In genomic region chr17:29295420-29295819, GRCh38 we compare ENCODE assay signal across 21 cellular contexts. TPM values are rescaled to one million over a fixed set of nuclear protein-coding genes. Genes with fewer than 3 reads are reported as not detected.
DNase-seq lines count a peak whose midpoint lies in the region; ATAC-seq, FAIRE-seq and TF ChIP-seq lines count a peak whose summit lies in the region.
"Had no signal": no experiment of that assay in that cellular context is flagged by ENCODE, and none has a peak within 500 bp of the region (broad histone marks: within the 10 kb centered on the region; RNA-seq: fewer than 3 reads in every experiment).

No MANE protein-coding gene starts in this region.

- H3K4me3 Mint-ChIP-seq in CD8-positive, alpha-beta T cell, result no peak overlapping the region
- peak overlapping the region; percentile 56 for H3K4me3 Mint-ChIP-seq in activated T-helper 1 cell treated with anti-CD3 and anti-CD28 coated beads, Interleukin-12 subunit alpha, Interleukin-12 subunit beta, Interleukin-2, Interleukin-4 antibody, amounts not matched to agents 30 ng/mL and 10 ng/mL and 1 ng/mL, durations not matched to agents 14 hours and 24 hours and 36 hours
- H3K4me3 Mint-ChIP-seq in naive thymus-derived CD4-positive, alpha-beta T cell, result peak overlapping the region in 9 of 10 donors; percentile 39 to 100 (median 54)

- H3K27me3 Mint-ChIP-seq in CD8-positive, alpha-beta T cell (ENCODE audit: low read depth), result no peaks in the 10 kb centered on the region
- H3K27me3 Mint-ChIP-seq in activated T-helper 1 cell treated with anti-CD3 and anti-CD28 coated beads, Interleukin-12 subunit alpha, Interleukin-12 subunit beta, Interleukin-2, Interleukin-4 antibody, amounts not matched to agents 30 ng/mL and 10 ng/mL and 1 ng/mL, durations not matched to agents 14 hours and 24 hours and 36 hours (ENCODE audit: insufficient read depth), result peaks cover 3% of the 10 kb centered on the region
- peaks cover 0 to 4% (median 0%) of the 10 kb centered on the region in 5 donors for H3K27me3 Mint-ChIP-seq in naive thymus-derived CD4-positive, alpha-beta T cell

- H3K4me3 ChIP-seq in A549, result no peak overlapping the region
- H3K4me3 ChIP-seq in CD8-positive, alpha-beta T cell (ENCODE audit: low read depth, low read length), result no peak overlapping the region
- H3K4me3 ChIP-seq in naive thymus-derived CD4-positive, alpha-beta T cell (ENCODE audit: low read length), result no peak overlapping the region

- TF ChIP-seq POLR2A in A549 (IDR thresholded peaks at IDR 0.05; ENCODE audit: low read length), result no peak

- intact Hi-C loops in CD8-positive, alpha-beta T cell (cut with DNase I, micrococcal nuclease), result loop anchor here (2.0 to 10.0 kb wide), 3 partner anchors 147 to 631 kb away; partner anchors contain the start of genes PROCA1 (in 1 of the 2), RAB34 (in 1 of the 2), RPL23A (in 1 of the 2) and SDF2 (in 1 of the 2)
- intact Hi-C loops in activated T-helper 1 cell treated with anti-CD3 and anti-CD28 coated beads, Interleukin-12 subunit alpha, Interleukin-12 subunit beta, Interleukin-2, Interleukin-4 antibody, amounts not matched to agents 30 ng/mL and 10 ng/mL and 1 ng/mL, durations not matched to agents 14 hours and 24 hours and 36 hours (cut with micrococcal nuclease), result loop anchor here (10.0 kb wide), 1 partner anchor 1079 kb away; the partner anchor contains the start of gene CPD
- intact Hi-C loops in naive thymus-derived CD4-positive, alpha-beta T cell (cut with micrococcal nuclease), result loop anchor here (2.0 to 10.0 kb wide), 4 partner anchors 75 to 1529 kb away; partner anchors contain the start of gene CRLF3 (in 1 of the 2)

- H3K4me1 Mint-ChIP-seq in CD8-positive, alpha-beta T cell (ENCODE audit: low read depth), result peaks cover 29% of the 10 kb centered on the region
- peaks cover 34% of the 10 kb centered on the region for H3K4me1 Mint-ChIP-seq in activated T-helper 1 cell treated with anti-CD3 and anti-CD28 coated beads, Interleukin-12 subunit alpha, Interleukin-12 subunit beta, Interleukin-2, Interleukin-4 antibody, amounts not matched to agents 30 ng/mL and 10 ng/mL and 1 ng/mL, durations not matched to agents 14 hours and 24 hours and 36 hours (ENCODE audit: low read depth)
- peaks cover 16 to 33% (median 29%) of the 10 kb centered on the region in 7 donors for H3K4me1 Mint-ChIP-seq in naive thymus-derived CD4-positive, alpha-beta T cell

- FAIRE-seq in A549 (lab: Jason Lieb, UNC), result peak; percentile 65

- no peak for TF ChIP-seq CTCF in A549 (IDR thresholded peaks at IDR 0.05)
- no peak for TF ChIP-seq CTCF in CD8-positive, alpha-beta T cell (IDR thresholded peaks at IDR 0.05)

- no peaks in the 10 kb centered on the region for H3K9me3 Mint-ChIP-seq in CD8-positive, alpha-beta T cell
- H3K9me3 Mint-ChIP-seq in activated T-helper 1 cell treated with anti-CD3 and anti-CD28 coated beads, Interleukin-12 subunit alpha, Interleukin-12 subunit beta, Interleukin-2, Interleukin-4 antibody, amounts not matched to agents 30 ng/mL and 10 ng/mL and 1 ng/mL, durations not matched to agents 14 hours and 24 hours and 36 hours, result no peaks in the 10 kb centered on the region
- H3K9me3 Mint-ChIP-seq in naive thymus-derived CD4-positive, alpha-beta T cell, result peaks cover 0 to 7% (median 0%) of the 10 kb centered on the region in 11 donors

- CTCF ChIA-PET in A549 (lab: Yijun Ruan, JAX), result interaction anchor here (0.8 to 2.0 kb wide), 5 partner anchors 19 to 172 kb away, joined by 3 to 5 read pairs (median 4); no protein-coding TSS in a partner anchor
- CTCF ChIA-PET in CD8-positive, alpha-beta T cell (lab: Charles Lee), result interaction anchor here (1.3 to 1.4 kb wide), 2 partner anchors 74 to 77 kb away, joined by 3 read pairs; no protein-coding TSS in a partner anchor
- CTCF ChIA-PET in naive thymus-derived CD4-positive, alpha-beta T cell (lab: Charles Lee), result no interaction called here

- ATAC-seq in A549, result no peak
- ATAC-seq in CD8-positive, alpha-beta T cell, result no peak
- ATAC-seq in naive thymus-derived CD4-positive, alpha-beta T cell, result no peak
- no peak for ATAC-seq in HG02970 (IDR thresholded peaks at IDR 0.05; ENCODE audit: low FRiP score, unreplicated experiment)
- no peak for ATAC-seq in HG03520 (IDR thresholded peaks at IDR 0.05; ENCODE audit: unreplicated experiment)
- ATAC-seq in GM19035 (IDR thresholded peaks at IDR 0.05; ENCODE audit: unreplicated experiment), result no peak
- ATAC-seq: activated CD4-positive, CD25-positive, alpha-beta regulatory T cell treated with anti-CD3 and anti-CD28 coated beads, Interleukin-2, amount 50 U/mL, for 24 hours; lower lobe of right lung had no signal

- H3K4me1 ChIP-seq in A549, result peaks cover 11% of the 10 kb centered on the region
- H3K4me1 ChIP-seq in CD8-positive, alpha-beta T cell (ENCODE audit: insufficient read depth, low read length), result peaks cover 27% of the 10 kb centered on the region
- peaks cover 15 to 23% of the 10 kb centered on the region in 2 donors for H3K4me1 ChIP-seq in naive thymus-derived CD4-positive, alpha-beta T cell (ENCODE audit: control insufficient read depth in 2 of 2, insufficient read depth in 2 of 2, low read length in 2 of 2)

- H3K27ac Mint-ChIP-seq in CD8-positive, alpha-beta T cell, result peak overlapping the region; percentile 53
- H3K27ac Mint-ChIP-seq in activated T-helper 1 cell treated with anti-CD3 and anti-CD28 coated beads, Interleukin-12 subunit alpha, Interleukin-12 subunit beta, Interleukin-2, Interleukin-4 antibody, amounts not matched to agents 30 ng/mL and 10 ng/mL and 1 ng/mL, durations not matched to agents 14 hours and 24 hours and 36 hours, result peak overlapping the region; percentile 67
- H3K27ac Mint-ChIP-seq in naive thymus-derived CD4-positive, alpha-beta T cell, result peak overlapping the region; percentile 27 to 99 (median 87)

- peaks cover 9% of the 10 kb centered on the region for H3K36me3 Mint-ChIP-seq in CD8-positive, alpha-beta T cell
- peaks cover 18% of the 10 kb centered on the region for H3K36me3 Mint-ChIP-seq in activated T-helper 1 cell treated with anti-CD3 and anti-CD28 coated beads, Interleukin-12 subunit alpha, Interleukin-12 subunit beta, Interleukin-2, Interleukin-4 antibody, amounts not matched to agents 30 ng/mL and 10 ng/mL and 1 ng/mL, durations not matched to agents 14 hours and 24 hours and 36 hours (ENCODE audit: low read depth)
- peaks cover 0 to 18% (median 3%) of the 10 kb centered on the region in 5 donors for H3K36me3 Mint-ChIP-seq in naive thymus-derived CD4-positive, alpha-beta T cell

- no peak for TF ChIP-seq EP300 in A549 (IDR thresholded peaks at IDR 0.05)

- 86% methylated on average over 3 of the region's 3 CpGs for WGBS in A549 (ENCODE audit: missing lambda C conversion rate)

- no peaks in the 10 kb centered on the region for H3K36me3 ChIP-seq in CD8-positive, alpha-beta T cell (ENCODE audit: insufficient read depth, low read length)
- peaks cover 0 to 10% (median 0%) of the 10 kb centered on the region in 3 experiments for H3K36me3 ChIP-seq in naive thymus-derived CD4-positive, alpha-beta T cell (ENCODE audit: control insufficient read depth in 2 of 3, insufficient read depth in 3 of 3, low read length in 3 of 3)
- H3K36me3 ChIP-seq: cardiac muscle cell had no signal

- TF ChIP-seq RAD21 in A549 (conservative IDR thresholded peaks at IDR 0.05 in 1 of 2, IDR thresholded peaks at IDR 0.05 in 1 of 2), result no peak

- no peak overlapping the region for H3K4me2 ChIP-seq in A549

- POLR2A ChIA-PET in A549 (lab: Yijun Ruan, JAX), result no interaction called here
- POLR2A ChIA-PET in CD8-positive, alpha-beta T cell (lab: Charles Lee), result no interaction called here
- POLR2A ChIA-PET in naive thymus-derived CD4-positive, alpha-beta T cell (lab: Charles Lee), result interaction anchor here (1.2 kb wide), 1 partner anchor 9 kb away, joined by 3 read pairs; no protein-coding TSS in a partner anchor

- no peak for DNase-seq in A549 (ENCODE audit: low read depth in 1 of 2, low spot score in 1 of 2)
- DNase-seq in CD8-positive, alpha-beta T cell, result no peak
- DNase-seq in activated T-helper 1 cell treated with anti-CD3 and anti-CD28 coated beads, Interleukin-12 subunit alpha, Interleukin-12 subunit beta, Interleukin-2, Interleukin-4 antibody, amounts not matched to agents 30 ng/mL and 10 ng/mL and 1 ng/mL, durations not matched to agents 14 hours and 24 hours and 36 hours (ENCODE audit: low spot score), result no peak
- DNase-seq in naive thymus-derived CD4-positive, alpha-beta T cell, result no peak
- no peak for DNase-seq in NCI-H2081 (lab: John Stamatoyannopoulos, UW)
- DNase-seq: activated effector memory CD4-positive, alpha-beta T cell treated with anti-CD3 and anti-CD28 coated beads, Interleukin-2, amount 50 U/mL, for 16 hours; foreskin melanocyte; HFFc6; lower lobe of right lung; NCI-H187; NCI-H524; nucleus accumbens had no signal

- H3K27me3 ChIP-seq in CD8-positive, alpha-beta T cell (ENCODE audit: insufficient read depth, low read length), result no peaks in the 10 kb centered on the region
- H3K27me3 ChIP-seq in naive thymus-derived CD4-positive, alpha-beta T cell (ENCODE audit: control insufficient read depth in 2 of 2, insufficient read depth in 2 of 2, low read length in 2 of 2), result no peaks in the 10 kb centered on the region
- H3K27me3 ChIP-seq: cardiac muscle cell had no signal

- H3K9me3 ChIP-seq in A549, result no peaks in the 10 kb centered on the region
- H3K9me3 ChIP-seq in CD8-positive, alpha-beta T cell (ENCODE audit: low read length), result no peaks in the 10 kb centered on the region
- H3K9me3 ChIP-seq in naive thymus-derived CD4-positive, alpha-beta T cell (ENCODE audit: control insufficient read depth in 2 of 3, low read length in 3 of 3), result no peaks in the 10 kb centered on the region
- H3K9me3 ChIP-seq: lower lobe of right lung had no signal

- H3K27ac ChIP-seq in A549, result no peak overlapping the region
- H3K27ac ChIP-seq in CD8-positive, alpha-beta T cell (ENCODE audit: low read depth, low read length), result no peak overlapping the region
- H3K27ac ChIP-seq in naive thymus-derived CD4-positive, alpha-beta T cell (ENCODE audit: low read depth, low read length), result peak overlapping the region; percentile 22

RNA-seq across cellular contexts. Expression of gene NUFIP2, which starts 1.5 kb away (rescaled TPM):
- polyA plus RNA-seq in A549 (2011; rRNA removed), result 29.4 and 34.7 TPM in 2 replicates
- 16.7 and 27.9 TPM in 2 replicates for polyA plus RNA-seq in A549 (2012; cell fraction: cytosol; rRNA removed)
- 17.7 and 57.6 TPM in 2 replicates for polyA plus RNA-seq in A549 (2012; cell fraction: nucleus; rRNA removed)
- 33.0 to 33.5 TPM (median 33.1 TPM) in 3 replicates for polyA plus RNA-seq in A549 (2017; fragmentation: RNase III; extraction: RNeasy Plus Mini Kit Qiagen cat#74134 plus additional on column Dnase treatment)
- 43.2 and 49.0 TPM in 2 replicates for polyA minus RNA-seq in A549 (2011; rRNA and poly(A)+ RNA removed)
- total RNA-seq in CD8-positive, alpha-beta T cell, result 10 to 100 TPM; 67.9 to 71.8 TPM
- total RNA-seq in activated T-helper 1 cell treated with anti-CD3 and anti-CD28 coated beads, Interleukin-12 subunit alpha, Interleukin-12 subunit beta, Interleukin-2, Interleukin-4 antibody, amounts not matched to agents 30 ng/mL and 10 ng/mL and 1 ng/mL, durations not matched to agents 14 hours and 24 hours and 36 hours, result 92.2 and 95.5 TPM in 2 replicates
- 10 to 100 TPM; 60.4 to 85.3 (median 73.0) TPM for total RNA-seq in naive thymus-derived CD4-positive, alpha-beta T cell
- polyA plus RNA-seq in naive thymus-derived CD4-positive, alpha-beta T cell, result 1 to 10 TPM; 5.3 to 7.5 TPM

RNA-seq across cellular contexts. Expression of gene CRYBA1, which starts 48.8 kb away (rescaled TPM):
- polyA plus RNA-seq in A549 (2011; rRNA removed) (0.10 TPM in 1 of 2 replicates, not detected in the other), A549 (2017; fragmentation: RNase III; extraction: RNeasy Plus Mini Kit Qiagen cat#74134 plus additional on column Dnase treatment) (0.12 TPM in 1 of 3 replicates, not detected in the others)
- polyA plus RNA-seq in A549 (2012; cell fraction: cytosol; rRNA removed), result not detected in 2 replicates
- not detected in 2 replicates for polyA plus RNA-seq in A549 (2012; cell fraction: nucleus; rRNA removed)
- polyA minus RNA-seq in A549 (2011; rRNA and poly(A)+ RNA removed), result not detected in 2 replicates
- total RNA-seq in CD8-positive, alpha-beta T cell, result not detected
- total RNA-seq in activated T-helper 1 cell treated with anti-CD3 and anti-CD28 coated beads, Interleukin-12 subunit alpha, Interleukin-12 subunit beta, Interleukin-2, Interleukin-4 antibody, amounts not matched to agents 30 ng/mL and 10 ng/mL and 1 ng/mL, durations not matched to agents 14 hours and 24 hours and 36 hours, result not detected in 2 replicates
- not detected for total RNA-seq in naive thymus-derived CD4-positive, alpha-beta T cell
- not detected for polyA plus RNA-seq in naive thymus-derived CD4-positive, alpha-beta T cell
- total RNA-seq: cardiac muscle cell, G401, lower lobe of right lung, smooth muscle cell, temporal lobe had no signal
- polyA plus RNA-seq: BJ, cardiac muscle cell, smooth muscle cell had no signal
